ENCODE assay signal across 13 cellular contexts in genomic region chr20:2986466-2986865, GRCh38. TPM values are rescaled to one million over a fixed set of nuclear protein-coding genes. Genes with fewer than 3 reads are reported as not detected.
A peak's percentile ranks its signal among the peaks of the same experiment; 100 is the strongest.
DNase-seq lines count a peak whose midpoint lies in the region; ATAC-seq and TF ChIP-seq lines count a peak whose summit lies in the region.
"Had no signal": no experiment of that assay in that cellular context is flagged by ENCODE, and none has a peak within 500 bp of the region (broad histone marks: within the 10 kb centered on the region; RNA-seq: fewer than 3 reads in every experiment).

No MANE protein-coding gene starts in this region.

- no peak for TF ChIP-seq POLR2A in upper lobe of left lung (IDR thresholded peaks at IDR 0.05)

- TF ChIP-seq EP300 in upper lobe of left lung (IDR thresholded peaks at IDR 0.05) = no peak

- TF ChIP-seq CTCF in upper lobe of left lung (IDR thresholded peaks at IDR 0.05) = no peak

- peaks cover 8 to 63% (median 40%) of the 10 kb centered on the region in 4 donors for H3K36me3 ChIP-seq in upper lobe of left lung

- H3K9me3 ChIP-seq in upper lobe of left lung = no peaks in the 10 kb centered on the region

- H3K4me1 Mint-ChIP-seq in activated T-cell treated with anti-CD3 and anti-CD28 coated beads, Interleukin-2, amount 50 U/mL, for 24 hours (ENCODE audit: low read depth) = peaks cover 16% of the 10 kb centered on the region

- DNase-seq in Right ventricle myocardium superior (no peak), Right ventricle myocardium inferior (ENCODE audit: missing footprints) (no peak), kidney tubule cell (ENCODE audit: low spot score) (peak; percentile 33), upper lobe of left lung (peak in 1 of 2 donors; percentile 36), SW 1271 (lab: John Stamatoyannopoulos, UW) (no peak)
- peak; percentile 60 for DNase-seq in activated T-cell treated with anti-CD3 and anti-CD28 coated beads, Interleukin-2, amount 50 U/mL, for 24 hours
- DNase-seq: CD8-positive, alpha-beta T cell; central memory CD4-positive, alpha-beta T cell; kidney; NCI-H1436 treated with DMSO at 0.1 percent for 48 hours had no signal

- H3K27me3 ChIP-seq in upper lobe of left lung = no peaks in the 10 kb centered on the region

- H3K4me3 ChIP-seq in upper lobe of left lung = no peak overlapping the region
- H3K4me3 ChIP-seq: skin epidermis had no signal

- intact Hi-C loops in Right ventricle myocardium superior (cut with DNase I) (no loop called here), Right ventricle myocardium inferior (cut with DNase I) (loop anchor here (10.0 kb wide), 1 partner anchor 112 kb away; the partner anchor contains the start of gene PTPRA)

- H3K36me3 Mint-ChIP-seq in activated T-cell treated with anti-CD3 and anti-CD28 coated beads, Interleukin-2, amount 50 U/mL, for 24 hours (ENCODE audit: low read depth) = peaks cover 9% of the 10 kb centered on the region

- H3K27ac Mint-ChIP-seq in activated T-cell treated with anti-CD3 and anti-CD28 coated beads, Interleukin-2, amount 50 U/mL, for 24 hours = no peak overlapping the region

- no peaks in the 10 kb centered on the region for H3K9me3 Mint-ChIP-seq in activated T-cell treated with anti-CD3 and anti-CD28 coated beads, Interleukin-2, amount 50 U/mL, for 24 hours
- H3K9me3 Mint-ChIP-seq: CD8-positive, alpha-beta T cell had no signal

- no peak overlapping the region for H3K27ac ChIP-seq in upper lobe of left lung

- ATAC-seq in Right ventricle myocardium superior (ENCODE audit: poor library complexity) = peak; percentile 48
- no peak for ATAC-seq in Right ventricle myocardium inferior
- peak; percentile 71 to 88 for ATAC-seq in upper lobe of left lung (ENCODE audit: low FRiP score in 2 of 2)
- no peak for ATAC-seq in HG02852 (IDR thresholded peaks at IDR 0.05; ENCODE audit: unreplicated experiment)
- ATAC-seq in HG03280 (IDR thresholded peaks at IDR 0.05; ENCODE audit: unreplicated experiment) = no peak
- ATAC-seq: CD8-positive, alpha-beta T cell had no signal

- no peaks in the 10 kb centered on the region for H3K27me3 Mint-ChIP-seq in activated T-cell treated with anti-CD3 and anti-CD28 coated beads, Interleukin-2, amount 50 U/mL, for 24 hours

- 73 to 83% methylated on average over 2 of the region's 2 CpGs for WGBS in upper lobe of left lung, 2 donors

- H3K4me1 ChIP-seq in upper lobe of left lung = peaks cover 7 to 26% (median 9%) of the 10 kb centered on the region in 4 donors

- peak overlapping the region; percentile 58 for H3K4me3 Mint-ChIP-seq in activated T-cell treated with anti-CD3 and anti-CD28 coated beads, Interleukin-2, amount 50 U/mL, for 24 hours
- H3K4me3 Mint-ChIP-seq: CD8-positive, alpha-beta T cell had no signal

RNA-seq across cellular contexts. Expression of gene GNRH2, which starts 57.0 kb away (rescaled TPM):
- total RNA-seq in Right ventricle myocardium superior (not detected), Right ventricle myocardium inferior (not detected), upper lobe of left lung (1 to 10 TPM in 1 of 6 donors, not detected in 5; 1.1 TPM)
- total RNA-seq: CD8-positive, alpha-beta T cell; kidney had no signal

RNA-seq across cellular contexts. Expression of gene MRPS26, which starts 59.4 kb away (rescaled TPM):
- total RNA-seq in Right ventricle myocardium superior (49.9 TPM), Right ventricle myocardium inferior (52.2 TPM), upper lobe of left lung (10 to 100 TPM; 36.7 to 65.5 (median 51.4) TPM)

Comparison
In these comparisons a context has a peak if more than half of its experiments do, and no peak if none do; other contexts are left out.
1. ATAC-seq: peak in Right ventricle myocardium superior (single experiment) and upper lobe of left lung (2 of 2); none in Right ventricle myocardium inferior (single experiment), HG02852 (single experiment) and HG03280 (single experiment).
2. DNase-seq: peak in activated T-cell treated with anti-CD3 and anti-CD28 coated beads, Interleukin-2, amount 50 U/mL, for 24 hours (single experiment) and kidney tubule cell (single experiment); none in Right ventricle myocardium superior (single experiment), Right ventricle myocardium inferior (single experiment) and SW 1271 (0 of 2).